11 cellular contexts compared by ENCODE assay signal in the genomic region with DNA sequence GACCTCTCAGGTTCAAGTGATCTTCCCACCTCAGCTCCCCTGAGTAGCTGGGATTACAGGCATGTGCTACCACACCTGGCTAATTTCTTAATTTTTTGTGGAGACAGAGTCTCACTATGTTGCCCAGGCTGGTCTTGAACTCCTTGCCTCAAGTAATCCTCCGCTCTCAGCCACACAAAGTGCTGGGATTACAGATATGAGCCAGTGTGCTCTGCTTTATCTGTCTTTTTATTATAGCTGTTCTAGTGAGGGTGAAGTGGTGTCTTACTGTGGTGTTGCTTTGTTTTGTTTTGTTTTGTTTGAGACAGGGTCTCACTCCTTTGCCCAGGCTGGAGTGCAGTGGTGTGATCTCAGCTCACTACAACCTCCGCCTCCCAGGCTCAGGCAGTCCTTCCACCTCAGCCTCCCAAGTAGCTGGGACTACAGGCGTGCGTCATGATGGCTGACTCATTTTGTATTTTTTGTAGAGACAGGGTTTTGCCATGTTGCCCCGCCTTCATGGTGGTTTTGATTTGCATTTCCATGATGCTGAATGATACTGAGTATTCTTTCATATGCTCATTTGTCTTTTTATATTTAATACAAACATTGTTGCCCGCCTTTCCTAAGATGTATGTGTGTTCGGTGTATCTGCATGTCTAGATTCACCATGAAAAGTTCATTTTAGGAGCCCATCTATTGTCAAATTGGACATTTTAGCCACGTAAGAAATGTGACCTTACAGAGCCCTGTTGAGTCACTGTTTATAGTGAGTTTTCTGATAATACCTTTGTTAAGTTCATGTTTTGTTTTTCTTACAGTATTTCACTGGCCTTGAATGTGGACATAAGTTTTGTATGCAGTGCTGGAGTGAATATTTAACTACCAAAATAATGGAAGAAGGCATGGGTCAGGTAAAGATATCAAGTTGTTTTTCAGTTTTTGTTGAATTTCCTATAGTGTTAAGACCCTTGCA.
DNase-seq lines count a peak whose midpoint lies in the region; ATAC-seq lines count a peak whose summit lies in the region.
"Had no signal": no experiment of that assay in that cellular context is flagged by ENCODE, and none has a peak within 500 bp of the region (broad histone marks: within the 10 kb centered on the region; RNA-seq: fewer than 3 reads in every experiment).

No MANE protein-coding gene starts in this region.

- no peak for ATAC-seq in HG03280 (IDR thresholded peaks at IDR 0.05; ENCODE audit: unreplicated experiment)

- DNase-seq in HCEC 1CT (peak; percentile 65), dermis blood vessel endothelial cell (peak; percentile 48), superior temporal gyrus (ENCODE audit: extremely low spot score) (no peak), activated gamma-delta T cell treated with Interleukin-2 at 50 U/mL for 16 hours (no peak), hippocampal formation (lab: John Stamatoyannopoulos, UW) (no peak)
- DNase-seq in activated CD4-positive, alpha-beta T cell treated with anti-CD3 and anti-CD28 coated beads, Interleukin-2, amount 50 U/mL, for 24 hours (ENCODE audit: low read depth in 1 of 2, low spot score in 1 of 2), result peak; percentile 5 to 25
- peak; percentile 11 to 21 for DNase-seq in stimulated activated CD4-positive, alpha-beta T cell treated with anti-CD3 and anti-CD28 coated beads, Interleukin-1b, Interleukin-23, amount 100 ng/mL, for 4 hours (ENCODE audit: low read depth in 2 of 2)
- DNase-seq: GDM1, midbrain, RPMI8226 had no signal

Comparison
In these comparisons a context has a peak if more than half of its experiments do, and no peak if none do; other contexts are left out.
1. DNase-seq: peak in HCEC 1CT (single experiment), activated CD4-positive, alpha-beta T cell treated with anti-CD3 and anti-CD28 coated beads, Interleukin-2, amount 50 U/mL, for 24 hours (2 of 2), dermis blood vessel endothelial cell (single experiment) and stimulated activated CD4-positive, alpha-beta T cell treated with anti-CD3 and anti-CD28 coated beads, Interleukin-1b, Interleukin-23, amount 100 ng/mL, for 4 hours (2 of 2); none in superior temporal gyrus (single experiment), activated gamma-delta T cell treated with Interleukin-2 at 50 U/mL for 16 hours (single experiment) and hippocampal formation (0 of 2).